ENCODE assay signal across 12 cellular contexts in the genomic region with DNA sequence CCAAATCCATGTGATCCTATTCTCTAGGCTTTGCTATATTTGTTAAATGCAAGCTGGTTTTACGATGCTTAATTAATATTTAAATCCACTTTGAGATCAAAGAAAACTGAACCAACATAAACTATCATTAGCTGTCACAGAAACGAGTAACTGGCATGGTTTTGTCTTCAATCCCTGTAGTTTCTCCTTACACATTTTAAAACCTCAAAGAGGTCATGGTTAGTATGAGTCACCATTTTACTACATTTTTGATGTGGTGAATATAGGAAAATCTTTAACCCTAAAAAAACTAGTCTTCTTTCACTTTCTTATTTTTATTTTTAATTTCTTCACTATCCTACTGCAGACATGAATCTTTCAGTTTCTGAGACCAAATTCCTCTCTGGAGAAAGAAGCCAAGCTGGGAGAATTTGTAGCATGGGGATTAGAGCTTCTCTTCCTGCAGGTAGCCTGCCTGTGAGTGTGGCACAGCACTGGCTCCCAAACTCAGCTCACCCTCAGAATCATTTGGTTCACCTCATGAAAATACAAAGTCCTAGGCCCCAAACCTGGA. TPM values are rescaled to one million over a fixed set of nuclear protein-coding genes. Genes with fewer than 3 reads are reported as not detected.
DNase-seq lines count a peak whose midpoint lies in the region; ATAC-seq, FAIRE-seq and TF ChIP-seq lines count a peak whose summit lies in the region.
"Had no signal": no experiment of that assay in that cellular context is flagged by ENCODE, and none has a peak within 500 bp of the region (broad histone marks: within the 10 kb centered on the region; RNA-seq: fewer than 3 reads in every experiment).

No MANE protein-coding gene starts in this region.

- peak; percentile 54 for DNase-seq in MCF 10A (ENCODE audit: unreplicated experiment)
- DNase-seq in breast epithelium (ENCODE audit: low spot score in 2 of 2) = no peak
- peak; percentile 43 for DNase-seq in MV-4-11 (lab: John Stamatoyannopoulos, UW)
- peak; percentile 40 for DNase-seq in bronchial epithelial cell (ENCODE audit: low read depth)
- DNase-seq in thyroid gland = no peak
- no peak for DNase-seq in UCSD-AML1 (lab: John Stamatoyannopoulos, UW; ENCODE audit: unreplicated experiment)
- DNase-seq: esophagus squamous epithelium had no signal

- no peak overlapping the region for H3K27ac Mint-ChIP-seq in MCF 10A (ENCODE audit: low read depth, unreplicated experiment)

- no TSS peak for BruUV-seq in MCF 10A (replicated peaks; lab: Mats Ljungman, UMichigan)

- CTCF ChIA-PET in MCF 10A (lab: Yijun Ruan, JAX) = interaction anchor here (0.6 to 1.1 kb wide), 3 partner anchors 11 to 229 kb away, joined by 3 to 5 read pairs (median 3); no protein-coding TSS in a partner anchor

- no peaks in the 10 kb centered on the region for H3K27me3 Mint-ChIP-seq in MCF 10A (ENCODE audit: insufficient read depth, unreplicated experiment)
- H3K27me3 Mint-ChIP-seq: CD8-positive, alpha-beta memory T cell had no signal

- no peaks in the 10 kb centered on the region for H3K9me3 Mint-ChIP-seq in MCF 10A (ENCODE audit: unreplicated experiment)
- H3K9me3 Mint-ChIP-seq: CD8-positive, alpha-beta memory T cell had no signal

- H3K27me3 ChIP-seq in breast epithelium = no peaks in the 10 kb centered on the region
- no peaks in the 10 kb centered on the region for H3K27me3 ChIP-seq in bronchial epithelial cell (ENCODE audit: control insufficient read depth, insufficient read depth, low read length)
- H3K27me3 ChIP-seq in thyroid gland = no peaks in the 10 kb centered on the region
- H3K27me3 ChIP-seq: esophagus squamous epithelium had no signal

- no peak for ATAC-seq in HG03196 (IDR thresholded peaks at IDR 0.05; ENCODE audit: unreplicated experiment)
- no peak for ATAC-seq in GM18861 (IDR thresholded peaks at IDR 0.05; ENCODE audit: unreplicated experiment)

- no peak for TF ChIP-seq CTCF in MCF 10A (IDR thresholded peaks at IDR 0.05; ENCODE audit: unreplicated experiment)
- no peak for TF ChIP-seq CTCF in breast epithelium (IDR thresholded peaks at IDR 0.05)
- TF ChIP-seq CTCF in bronchial epithelial cell (IDR thresholded peaks at IDR 0.05; ENCODE audit: insufficient read depth, low read length, severe bottlenecking) = no peak
- TF ChIP-seq CTCF in thyroid gland (IDR thresholded peaks at IDR 0.05) = no peak

- no peak overlapping the region for H3K4me3 ChIP-seq in breast epithelium
- no peak overlapping the region for H3K4me3 ChIP-seq in bronchial epithelial cell (ENCODE audit: low read depth, low read length)
- H3K4me3 ChIP-seq in thyroid gland (replicated peaks in 1 of 3) = no peak overlapping the region
- H3K4me3 ChIP-seq: esophagus squamous epithelium, SK-N-MC had no signal

- no peaks in the 10 kb centered on the region for H3K36me3 Mint-ChIP-seq in MCF 10A (ENCODE audit: insufficient read depth, unreplicated experiment)

- H3K9me3 ChIP-seq in breast epithelium = no peaks in the 10 kb centered on the region
- no peaks in the 10 kb centered on the region for H3K9me3 ChIP-seq in thyroid gland
- H3K9me3 ChIP-seq: esophagus squamous epithelium had no signal

- 75 to 80% methylated on average over 2 of the region's 2 CpGs for WGBS in thyroid gland, 2 donors

- H3K4me1 Mint-ChIP-seq in MCF 10A (ENCODE audit: insufficient read depth, unreplicated experiment) = peaks cover 11% of the 10 kb centered on the region

- intact Hi-C loops in MCF 10A (cut with micrococcal nuclease) = loop anchor here (5.0 to 10.0 kb wide), 2 partner anchors 59 to 107 kb away; no protein-coding TSS in a partner anchor
- intact Hi-C loops in breast epithelium (cut with DNase I; ENCODE audit: low total_unique reads) = no loop called here
- intact Hi-C loops in thyroid gland (cut with DNase I) = no loop called here

- POLR2A ChIA-PET in MCF 10A (lab: Yijun Ruan, JAX) = interaction anchor here (0.6 to 1.4 kb wide), 8 partner anchors 9 to 1129 kb away, joined by 3 to 6 read pairs (median 4); a partner anchor contains a TSS

- no peak for FAIRE-seq in bronchial epithelial cell (lab: Jason Lieb, UNC)

- no peak for TF ChIP-seq POLR2A in breast epithelium (IDR thresholded peaks at IDR 0.05)
- TF ChIP-seq POLR2A in thyroid gland (IDR thresholded peaks at IDR 0.05) = no peak

- H3K27ac ChIP-seq in breast epithelium = no peak overlapping the region
- no peak overlapping the region for H3K27ac ChIP-seq in thyroid gland
- H3K27ac ChIP-seq: esophagus squamous epithelium, SK-N-MC had no signal

- no peaks in the 10 kb centered on the region for H3K4me1 ChIP-seq in breast epithelium
- no peaks in the 10 kb centered on the region for H3K4me1 ChIP-seq in thyroid gland
- H3K4me1 ChIP-seq: esophagus squamous epithelium had no signal

- no peak overlapping the region for H3K4me3 Mint-ChIP-seq in MCF 10A (ENCODE audit: unreplicated experiment)

- H3K36me3 ChIP-seq in breast epithelium (no peaks in the 10 kb centered on the region), bronchial epithelial cell (ENCODE audit: control insufficient read depth, insufficient read depth, low read length) (no peaks in the 10 kb centered on the region), thyroid gland (no peaks in the 10 kb centered on the region)
- H3K36me3 ChIP-seq: esophagus squamous epithelium had no signal

RNA-seq across cellular contexts. Expression of a gene that starts 8.7 kb away (rescaled TPM):
- total RNA-seq in MCF 10A (2022) = not detected in 2 replicates
- not detected for total RNA-seq in breast epithelium
- total RNA-seq in bronchial epithelial cell = not detected in 2 replicates
- not detected for total RNA-seq in thyroid gland
- total RNA-seq: CD8-positive, alpha-beta memory T cell; esophagus squamous epithelium; urinary bladder had no signal

RNA-seq across cellular contexts. Expression of a gene that starts 34.0 kb away (rescaled TPM):
- total RNA-seq in MCF 10A (2022) (not detected in 2 replicates), breast epithelium (not detected), bronchial epithelial cell (1.3 TPM in 1 of 2 replicates, not detected in the other), thyroid gland (not detected)
- total RNA-seq: CD8-positive, alpha-beta memory T cell; urinary bladder had no signal

RNA-seq across cellular contexts. Expression of a gene that starts 57.8 kb away (rescaled TPM):
- 0.26 TPM in 1 of 2 replicates, not detected in the other for total RNA-seq in MCF 10A (2022)
- total RNA-seq in breast epithelium = 1 to 10 TPM in 1 of 3 donors, under 1 TPM in 1, not detected in 1; 0.59 to 1.6 TPM
- 5.3 and 17.7 TPM in 2 replicates for total RNA-seq in bronchial epithelial cell
- total RNA-seq in thyroid gland = not detected
- total RNA-seq: CD8-positive, alpha-beta memory T cell had no signal

Comparison
In these comparisons a context has a peak if more than half of its experiments do, and no peak if none do; other contexts are left out.
1. DNase-seq: peak in MCF 10A (single experiment), MV-4-11 (single experiment) and bronchial epithelial cell (single experiment); none in breast epithelium (0 of 2), thyroid gland (0 of 2) and UCSD-AML1 (single experiment).